ENCODE assay signal across 1 cellular context in genomic region chr20:46680684-46681031, GRCh38.
TF ChIP-seq lines count a peak whose summit lies in the region.

No MANE protein-coding gene starts in this region.

TF ChIP-seq in HepG2, 621 proteins besides CTCF, POLR2A, EP300 and RAD21 (continued from another document and continues in another):
- TF ChIP-seq SP5 (CRISPR knock-in tag; IDR thresholded peaks at IDR 0.05; ENCODE audit: borderline replicate concordance, low read depth): no peak
- no peak for TF ChIP-seq FOSL2 (CRISPR knock-in tag; IDR thresholded peaks at IDR 0.05)
- TF ChIP-seq, protein P1, sequence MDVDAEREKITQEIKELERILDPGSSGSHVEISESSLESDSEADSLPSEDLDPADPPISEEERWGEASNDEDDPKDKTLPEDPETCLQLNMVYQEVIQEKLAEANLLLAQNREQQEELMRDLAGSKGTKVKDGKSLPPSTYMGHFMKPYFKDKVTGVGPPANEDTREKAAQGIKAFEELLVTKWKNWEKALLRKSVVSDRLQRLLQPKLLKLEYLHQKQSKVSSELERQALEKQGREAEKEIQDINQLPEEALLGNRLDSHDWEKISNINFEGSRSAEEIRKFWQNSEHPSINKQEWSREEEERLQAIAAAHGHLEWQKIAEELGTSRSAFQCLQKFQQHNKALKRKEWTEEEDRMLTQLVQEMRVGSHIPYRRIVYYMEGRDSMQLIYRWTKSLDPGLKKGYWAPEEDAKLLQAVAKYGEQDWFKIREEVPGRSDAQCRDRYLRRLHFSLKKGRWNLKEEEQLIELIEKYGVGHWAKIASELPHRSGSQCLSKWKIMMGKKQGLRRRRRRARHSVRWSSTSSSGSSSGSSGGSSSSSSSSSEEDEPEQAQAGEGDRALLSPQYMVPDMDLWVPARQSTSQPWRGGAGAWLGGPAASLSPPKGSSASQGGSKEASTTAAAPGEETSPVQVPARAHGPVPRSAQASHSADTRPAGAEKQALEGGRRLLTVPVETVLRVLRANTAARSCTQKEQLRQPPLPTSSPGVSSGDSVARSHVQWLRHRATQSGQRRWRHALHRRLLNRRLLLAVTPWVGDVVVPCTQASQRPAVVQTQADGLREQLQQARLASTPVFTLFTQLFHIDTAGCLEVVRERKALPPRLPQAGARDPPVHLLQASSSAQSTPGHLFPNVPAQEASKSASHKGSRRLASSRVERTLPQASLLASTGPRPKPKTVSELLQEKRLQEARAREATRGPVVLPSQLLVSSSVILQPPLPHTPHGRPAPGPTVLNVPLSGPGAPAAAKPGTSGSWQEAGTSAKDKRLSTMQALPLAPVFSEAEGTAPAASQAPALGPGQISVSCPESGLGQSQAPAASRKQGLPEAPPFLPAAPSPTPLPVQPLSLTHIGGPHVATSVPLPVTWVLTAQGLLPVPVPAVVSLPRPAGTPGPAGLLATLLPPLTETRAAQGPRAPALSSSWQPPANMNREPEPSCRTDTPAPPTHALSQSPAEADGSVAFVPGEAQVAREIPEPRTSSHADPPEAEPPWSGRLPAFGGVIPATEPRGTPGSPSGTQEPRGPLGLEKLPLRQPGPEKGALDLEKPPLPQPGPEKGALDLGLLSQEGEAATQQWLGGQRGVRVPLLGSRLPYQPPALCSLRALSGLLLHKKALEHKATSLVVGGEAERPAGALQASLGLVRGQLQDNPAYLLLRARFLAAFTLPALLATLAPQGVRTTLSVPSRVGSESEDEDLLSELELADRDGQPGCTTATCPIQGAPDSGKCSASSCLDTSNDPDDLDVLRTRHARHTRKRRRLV (CRISPR knock-in tag; IDR thresholded peaks at IDR 0.05): no peak
- TF ChIP-seq KDM2A (CRISPR knock-in tag; IDR thresholded peaks at IDR 0.05; ENCODE audit: borderline replicate concordance, low read depth): no peak
- peak; percentile 82; the same call in 1 of the 2 replicates for TF ChIP-seq ZNF280B (CRISPR knock-in tag; IDR thresholded peaks at IDR 0.05; ENCODE audit: borderline replicate concordance)
- TF ChIP-seq ZC3H13 (CRISPR knock-in tag; IDR thresholded peaks at IDR 0.05): no peak
- no peak; the same call in 1 of the 2 replicates for TF ChIP-seq HNF4A (CRISPR knock-in tag; IDR thresholded peaks at IDR 0.05)
- TF ChIP-seq ZNF460 (CRISPR knock-in tag; IDR thresholded peaks at IDR 0.05; ENCODE audit: borderline replicate concordance): no peak
- TF ChIP-seq SP4 (CRISPR knock-in tag; IDR thresholded peaks at IDR 0.05): 0 out of 2 replicates have a peak, but pooled peaks have one; percentile 71
- peak; percentile 94 for TF ChIP-seq KDM1A (CRISPR knock-in tag; IDR thresholded peaks at IDR 0.05)
- TF ChIP-seq ASH2L (IDR thresholded peaks at IDR 0.05; ENCODE audit: insufficient read length, low read depth, low read length): no peak
- TF ChIP-seq HDAC2 (CRISPR knock-in tag; IDR thresholded peaks at IDR 0.05): peak; percentile 40; the same call in 1 of the 2 replicates
- TF ChIP-seq MBD4 (IDR thresholded peaks at IDR 0.05; ENCODE audit: borderline replicate concordance, low read length): no peak
- TF ChIP-seq MEF2D (CRISPR knock-in tag; IDR thresholded peaks at IDR 0.05): no peak
- no peak for TF ChIP-seq ZBTB39 (CRISPR knock-in tag; IDR thresholded peaks at IDR 0.05)
- no peak for TF ChIP-seq ZFP41 (CRISPR knock-in tag; IDR thresholded peaks at IDR 0.05; ENCODE audit: borderline replicate concordance)
- TF ChIP-seq NPAS2 (CRISPR knock-in tag; IDR thresholded peaks at IDR 0.05; ENCODE audit: borderline replicate concordance): 0 out of 2 replicates have a peak, but pooled peaks have one; percentile 76
- TF ChIP-seq, protein P2, sequence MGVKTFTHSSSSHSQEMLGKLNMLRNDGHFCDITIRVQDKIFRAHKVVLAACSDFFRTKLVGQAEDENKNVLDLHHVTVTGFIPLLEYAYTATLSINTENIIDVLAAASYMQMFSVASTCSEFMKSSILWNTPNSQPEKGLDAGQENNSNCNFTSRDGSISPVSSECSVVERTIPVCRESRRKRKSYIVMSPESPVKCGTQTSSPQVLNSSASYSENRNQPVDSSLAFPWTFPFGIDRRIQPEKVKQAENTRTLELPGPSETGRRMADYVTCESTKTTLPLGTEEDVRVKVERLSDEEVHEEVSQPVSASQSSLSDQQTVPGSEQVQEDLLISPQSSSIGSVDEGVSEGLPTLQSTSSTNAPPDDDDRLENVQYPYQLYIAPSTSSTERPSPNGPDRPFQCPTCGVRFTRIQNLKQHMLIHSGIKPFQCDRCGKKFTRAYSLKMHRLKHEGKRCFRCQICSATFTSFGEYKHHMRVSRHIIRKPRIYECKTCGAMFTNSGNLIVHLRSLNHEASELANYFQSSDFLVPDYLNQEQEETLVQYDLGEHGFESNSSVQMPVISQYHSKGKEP (CRISPR knock-in tag; IDR thresholded peaks at IDR 0.05): no peak
- TF ChIP-seq ZBTB33 (CRISPR knock-in tag; IDR thresholded peaks at IDR 0.05): no peak
- no peak for TF ChIP-seq POLR2AphosphoS5 (IDR thresholded peaks at IDR 0.05; ENCODE audit: low read depth, low read length)
- TF ChIP-seq PCBP2 (optimal IDR thresholded peaks at IDR 0.05; ENCODE audit: low read depth, low read length, poor library complexity, severe bottlenecking): no peak
- no peak for TF ChIP-seq ZNF879 (CRISPR knock-in tag; IDR thresholded peaks at IDR 0.05)
- 0 out of 2 replicates have a peak, but pooled peaks have one; percentile 42 for TF ChIP-seq POGK (CRISPR knock-in tag; conservative IDR thresholded peaks at IDR 0.05)
- TF ChIP-seq ZNF350 (CRISPR knock-in tag; IDR thresholded peaks at IDR 0.05; ENCODE audit: borderline replicate concordance, low read depth): no peak
- 0 out of 2 replicates have a peak, but pooled peaks have one; percentile 27 for TF ChIP-seq ZSCAN21 (CRISPR knock-in tag; IDR thresholded peaks at IDR 0.05; ENCODE audit: borderline replicate concordance)
- no peak for TF ChIP-seq DNMT3B (CRISPR knock-in tag; conservative IDR thresholded peaks at IDR 0.05)
- 0 out of 2 replicates have a peak, but pooled peaks have one; percentile 45 for TF ChIP-seq ESRRA (CRISPR knock-in tag; IDR thresholded peaks at IDR 0.05; ENCODE audit: low read depth)
- 0 out of 2 replicates have a peak, but pooled peaks have one; percentile 5 for TF ChIP-seq ERF (CRISPR knock-in tag; IDR thresholded peaks at IDR 0.05)
- TF ChIP-seq ZNF792 (CRISPR knock-in tag; IDR thresholded peaks at IDR 0.05): 0 out of 2 replicates have a peak, but pooled peaks have one; percentile 2
- no peak for TF ChIP-seq BHLHE40 (IDR thresholded peaks at IDR 0.05; ENCODE audit: low read length)
- no peak for TF ChIP-seq GLMP (CRISPR knock-in tag; IDR thresholded peaks at IDR 0.05; ENCODE audit: borderline replicate concordance)
- no peak for TF ChIP-seq ZSCAN9 (CRISPR knock-in tag; IDR thresholded peaks at IDR 0.05; ENCODE audit: borderline replicate concordance)
- TF ChIP-seq ARNTL (CRISPR knock-in tag; IDR thresholded peaks at IDR 0.05): peak; percentile 8; the same call in 1 of the 2 replicates
